7 cellular contexts compared by ENCODE assay signal in the genomic region with DNA sequence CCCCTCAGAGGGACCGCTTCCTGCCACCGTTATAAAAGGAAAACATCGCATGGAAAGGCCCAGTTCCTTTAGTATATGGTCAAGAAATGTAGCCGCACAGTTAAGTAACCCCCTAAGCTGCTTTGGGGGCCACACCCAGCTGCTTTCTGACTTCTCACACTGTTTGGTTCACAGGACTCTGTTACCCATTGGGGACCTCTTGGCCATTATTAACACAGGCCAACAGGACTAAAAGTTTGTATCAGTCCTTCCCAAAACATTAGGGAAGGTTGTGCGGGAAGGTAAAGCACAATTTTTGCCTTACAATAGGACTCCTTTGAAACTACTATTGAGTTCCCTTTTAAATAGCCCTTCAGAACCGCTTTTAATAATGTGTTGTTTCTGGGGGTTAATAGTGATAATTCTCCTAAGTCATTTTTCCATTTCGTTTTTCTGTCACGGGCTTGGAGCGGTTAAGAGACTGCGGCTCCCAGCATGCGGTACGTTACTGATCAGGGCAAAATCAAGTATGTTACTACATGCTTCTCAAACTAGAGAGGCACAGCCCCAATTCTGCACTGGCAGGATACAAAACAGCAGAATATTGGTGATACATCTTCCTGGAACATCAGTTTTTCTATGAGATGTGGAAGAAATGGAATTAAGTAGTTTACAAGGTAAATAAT. TPM values are rescaled to one million over a fixed set of nuclear protein-coding genes. Genes with fewer than 3 reads are reported as not detected.
A peak's percentile ranks its signal among the peaks of the same experiment; 100 is the strongest.
DNase-seq lines count a peak whose midpoint lies in the region; ATAC-seq and TF ChIP-seq lines count a peak whose summit lies in the region.

No MANE protein-coding gene starts in this region.

- peaks cover 6 to 14% (median 10%) of the 10 kb centered on the region in 3 experiments; a peak in 4 of 7 replicates for H3K36me3 Mint-ChIP-seq in H9 (ENCODE audit: insufficient read depth in 1 of 3, low read depth in 3 of 3)

- no CpG with 5 or more reads among the region's 12 CpGs for WGBS in H9 (ENCODE audit: extremely low coverage, insufficient read length, low lambda C conversion rate)

- H2BK20ac ChIP-seq in H9 (ENCODE audit: low read depth, low read length, poor library complexity, severe bottlenecking): no peak overlapping the region

- peaks cover 3% of the 10 kb centered on the region in 2 experiments for H3K4me1 Mint-ChIP-seq in H9

- H3K27me3 ChIP-seq in H9 (ENCODE audit: insufficient read depth, low read length) (no peaks in the 10 kb centered on the region), SJSA1 (replicated peaks) (no peaks in the 10 kb centered on the region), skeletal muscle tissue (ENCODE audit: control insufficient read depth in 3 of 3, insufficient read depth in 3 of 3, low read length in 3 of 3) (no peaks in the 10 kb centered on the region)

- H3K9ac ChIP-seq in H9 (ENCODE audit: extremely low read depth, insufficient read length, low read length) (no peak overlapping the region), skeletal muscle tissue (ENCODE audit: low read depth in 1 of 3, low read length in 3 of 3) (peak overlapping the region; percentile 84 to 92 (median 90))

- H3K27ac ChIP-seq in H9 (ENCODE audit: insufficient read length, low read depth, low read length) (no peak overlapping the region), SJSA1 (peak overlapping the region; percentile 82), skeletal muscle tissue (ENCODE audit: low read depth, low read length) (peak overlapping the region; percentile 88)

- no peaks in the 10 kb centered on the region for H3K9me3 Mint-ChIP-seq in H9

- peak overlapping the region; percentile 68 for H3K4me2 ChIP-seq in H9 (ENCODE audit: insufficient read depth, insufficient read length, low read length)

- H3K4ac ChIP-seq in H9 (ENCODE audit: low read depth, low read length): no peak overlapping the region

- no peak overlapping the region for H4K5ac ChIP-seq in H9 (ENCODE audit: insufficient read length, low read depth, low read length)

- peak overlapping the region in 2 of 3 experiments; percentile 97; a peak in 3 of 7 replicates for H3K27ac Mint-ChIP-seq in H9

- no peak for ATAC-seq in GM19023 (IDR thresholded peaks at IDR 0.05; ENCODE audit: unreplicated experiment)

- no peaks in the 10 kb centered on the region for H3K79me2 ChIP-seq in H9 (ENCODE audit: insufficient read depth, low read length)

- H3K9me3 ChIP-seq in H9 (ENCODE audit: control insufficient read depth, low read depth, low read length) (no peaks in the 10 kb centered on the region), SJSA1 (replicated peaks) (no peaks in the 10 kb centered on the region), skeletal muscle tissue (ENCODE audit: control insufficient read depth in 3 of 3, low read length in 3 of 3) (no peaks in the 10 kb centered on the region)

- no peak overlapping the region for H2BK120ac ChIP-seq in H9 (ENCODE audit: low read depth, low read length, poor library complexity, severe bottlenecking)

- H4K20me1 ChIP-seq in H9 (ENCODE audit: control insufficient read depth, insufficient read depth, insufficient read length): no peaks in the 10 kb centered on the region

- H3K14ac ChIP-seq in H9 (ENCODE audit: insufficient read depth, low read length): no peak overlapping the region

- H2BK12ac ChIP-seq in H9 (ENCODE audit: insufficient read length, low read depth, low read length): no peak overlapping the region

- no peaks in the 10 kb centered on the region for H3K4me1 ChIP-seq in H9 (ENCODE audit: insufficient read depth, low read length)
- H3K4me1 ChIP-seq in SJSA1 (replicated peaks): peaks cover 6% of the 10 kb centered on the region
- H3K4me1 ChIP-seq in skeletal muscle tissue (ENCODE audit: control insufficient read depth in 3 of 3, insufficient read depth in 3 of 3, low read length in 3 of 3): peaks cover 0 to 8% (median 6%) of the 10 kb centered on the region in 3 donors

- H3K4me3 ChIP-seq in SJSA1 (peak overlapping the region; percentile 61), fibroblast of mammary gland (ENCODE audit: control insufficient read depth, low read depth, low read length) (peak overlapping the region; percentile 84), skeletal muscle tissue (ENCODE audit: low read length in 3 of 3) (peak overlapping the region; percentile 90 to 96 (median 91))

- no peaks in the 10 kb centered on the region for H3K27me3 Mint-ChIP-seq in H9 (ENCODE audit: low read depth)

- H3K18ac ChIP-seq in H9 (ENCODE audit: insufficient read length, low read depth, low read length): no peak overlapping the region

- no peak overlapping the region for H4K91ac ChIP-seq in H9 (ENCODE audit: insufficient read length, low read depth, low read length)

- no peak overlapping the region for H2BK15ac ChIP-seq in H9 (ENCODE audit: low read depth, low read length)

- H2AK5ac ChIP-seq in H9 (ENCODE audit: insufficient read length, low read length): no peak overlapping the region

- H3T11ph ChIP-seq in H9 (ENCODE audit: low read length): no peak overlapping the region

- no peak for DNase-seq in H9
- no peak for DNase-seq in SJSA1 (ENCODE audit: low read depth in 1 of 2, low spot score in 2 of 2)
- DNase-seq in fibroblast of mammary gland (ENCODE audit: low read depth): no peak
- DNase-seq in NCI-H1048 (lab: John Stamatoyannopoulos, UW): no peak
- DNase-seq in DMS114 treated with DMSO at 0.1 percent for 48 hours (lab: John Stamatoyannopoulos, UW; ENCODE audit: unreplicated experiment): no peak

- H2BK5ac ChIP-seq in H9 (ENCODE audit: insufficient read length, low read length): no peak overlapping the region

- TF ChIP-seq CTCF in H9 (conservative IDR thresholded peaks at IDR 0.05) (no peak), fibroblast of mammary gland (conservative IDR thresholded peaks at IDR 0.05; ENCODE audit: control insufficient read depth, insufficient read depth, low read depth, low read length) (no peak)

- H3K56ac ChIP-seq in H9 (ENCODE audit: insufficient read length, low read depth, low read length): no peak overlapping the region

- no peak overlapping the region for H4K8ac ChIP-seq in H9 (replicated peaks; ENCODE audit: insufficient read length, low read depth, low read length)

- H3K36me3 ChIP-seq in SJSA1 (peaks cover 9% of the 10 kb centered on the region; the same call in 1 of the 2 replicates), skeletal muscle tissue (ENCODE audit: control insufficient read depth in 3 of 3, insufficient read depth in 3 of 3, low read length in 3 of 3) (peaks cover 7 to 14% (median 10%) of the 10 kb centered on the region in 3 donors)

- H3K23me2 ChIP-seq in H9 (ENCODE audit: insufficient read length, low read depth, low read length, poor library complexity, severe bottlenecking): no peaks in the 10 kb centered on the region

- no peak overlapping the region for H2AFZ ChIP-seq in H9 (ENCODE audit: low read length)

- no peaks in the 10 kb centered on the region for H3K79me1 ChIP-seq in H9 (ENCODE audit: insufficient read depth, low read depth, low read length, poor library complexity, severe bottlenecking)

- H3K4me3 Mint-ChIP-seq in H9: peak overlapping the region; percentile 94

- no peak overlapping the region for H3K23ac ChIP-seq in H9 (ENCODE audit: insufficient read length, low read depth, low read length)

RNA-seq across cellular contexts. Expression of a gene that starts 0.7 kb away (rescaled TPM):
- total RNA-seq in H9 (2021): 15.6 and 17.8 TPM in 2 replicates
- total RNA-seq in SJSA1 (2014; rRNA removed; shearing (Covaris generic)): 8.7 and 17.5 TPM in 2 replicates
- 9.9 TPM for total RNA-seq in skeletal muscle tissue
